8 cellular contexts compared by ENCODE assay signal in the genomic region with DNA sequence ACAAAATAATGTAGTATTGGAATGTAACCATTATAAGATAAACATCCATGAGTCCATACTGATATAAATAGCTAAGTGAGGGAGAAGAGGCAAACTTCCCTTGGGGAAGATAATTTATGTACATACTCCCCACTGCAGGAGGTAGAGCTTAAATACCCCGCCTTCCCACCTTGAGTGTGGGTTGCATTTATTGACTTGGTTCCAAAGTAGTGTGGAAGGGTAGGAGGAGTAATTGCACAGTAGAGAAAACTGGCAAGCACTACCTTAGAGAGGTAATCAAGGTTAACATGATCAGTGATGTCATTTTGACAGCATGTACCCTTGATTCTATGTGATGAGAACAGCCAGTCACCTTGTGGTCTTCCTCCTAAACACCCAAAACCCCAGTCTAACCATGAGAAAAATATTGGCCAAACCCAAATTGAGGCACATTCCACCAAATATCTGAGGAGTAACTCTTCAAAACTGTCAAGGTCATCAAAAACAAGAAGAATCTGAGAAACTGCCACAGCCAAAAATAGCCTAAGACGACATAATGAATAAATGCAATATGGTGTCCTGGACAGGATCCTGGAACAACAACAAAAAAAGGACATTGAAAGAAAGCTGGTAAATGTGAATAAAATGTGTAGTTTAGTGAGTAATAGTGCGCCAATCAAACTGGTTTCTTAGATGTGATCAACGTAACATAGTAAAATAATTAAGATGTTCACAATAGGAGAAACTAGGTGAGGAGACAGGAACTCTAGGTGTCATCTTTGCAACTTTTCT. TPM values are rescaled to one million over a fixed set of nuclear protein-coding genes. Genes with fewer than 3 reads are reported as not detected.
DNase-seq lines count a peak whose midpoint lies in the region; ATAC-seq and TF ChIP-seq lines count a peak whose summit lies in the region.

No MANE protein-coding gene starts in this region.

- H3K36me3 ChIP-seq in ACC112 (ENCODE audit: insufficient read depth, low read length) (no peaks in the 10 kb centered on the region), mammary epithelial cell (ENCODE audit: insufficient read depth, low read length) (no peaks in the 10 kb centered on the region), muscle layer of duodenum (ENCODE audit: control insufficient read depth in 1 of 2, insufficient read depth in 2 of 2, low read length in 2 of 2) (no peaks in the 10 kb centered on the region)

- 36% methylated on average over 4 of the region's 4 CpGs for WGBS in mammary epithelial cell (ENCODE audit: low coverage, missing lambda C conversion rate)

- BruUV-seq in mammary epithelial cell (replicated peaks; lab: Mats Ljungman, UMichigan) = no TSS peak

- intact Hi-C loops in mammary epithelial cell (cut with micrococcal nuclease) = no loop called here

- H3K27me3 ChIP-seq in ACC112 (ENCODE audit: insufficient read depth, low read length) (no peaks in the 10 kb centered on the region), mammary epithelial cell (ENCODE audit: insufficient read depth, low read length) (no peaks in the 10 kb centered on the region), muscle layer of duodenum (ENCODE audit: low read depth, low read length) (no peaks in the 10 kb centered on the region)

- H3K9ac ChIP-seq in mammary epithelial cell (ENCODE audit: insufficient read depth, low read length) = peak overlapping the region; percentile 75

- no peak for DNase-seq in mammary epithelial cell
- DNase-seq in mesenteric fat pad (ENCODE audit: low spot score) = no peak
- no peak for DNase-seq in inferior parietal cortex (ENCODE audit: extremely low spot score)
- no peak for DNase-seq in NCI-H1092 treated with DMSO at 0.1 percent for 48 hours (lab: John Stamatoyannopoulos, UW)

- in situ Hi-C loops in mammary epithelial cell (cut with MboI; ENCODE audit: low sequenced_read_pairs in 2 of 2) = no loop called here

- H3K4me2 ChIP-seq in mammary epithelial cell (ENCODE audit: insufficient read depth, low read depth, low read length) = peak overlapping the region; percentile 82

- H3K4me3 ChIP-seq in ACC112 (ENCODE audit: low read depth, low read length) (peak overlapping the region; percentile 92), mammary epithelial cell (replicated peaks in 1 of 3; ENCODE audit: insufficient read depth in 1 of 3, low read depth in 2 of 3, low read length in 3 of 3) (peak overlapping the region; percentile 73 to 94 (median 82)), muscle layer of duodenum (ENCODE audit: low read depth in 1 of 2, low read length in 2 of 2) (peak overlapping the region; percentile 76 to 93)

- TF ChIP-seq CTCF in mammary epithelial cell (conservative IDR thresholded peaks at IDR 0.05 in 1 of 2, IDR thresholded peaks at IDR 0.05 in 1 of 2; ENCODE audit: extremely low read depth in 1 of 2, insufficient read depth in 1 of 2, low read depth in 1 of 2, low read length in 2 of 2) = no peak

- H3K27ac ChIP-seq in ACC112 (ENCODE audit: low read depth, low read length) = peak overlapping the region; percentile 62; the same call in 1 of the 2 replicates
- H3K27ac ChIP-seq in mammary epithelial cell (ENCODE audit: insufficient read depth, low read depth, low read length) = peak overlapping the region; percentile 66
- H3K27ac ChIP-seq in muscle layer of duodenum (ENCODE audit: low read length) = peak overlapping the region; percentile 87

- no peaks in the 10 kb centered on the region for H4K20me1 ChIP-seq in mammary epithelial cell (ENCODE audit: insufficient read depth, low read length)

- no peaks in the 10 kb centered on the region for H3K9me3 ChIP-seq in mammary epithelial cell (replicated peaks; ENCODE audit: insufficient read depth, low read length)
- no peaks in the 10 kb centered on the region for H3K9me3 ChIP-seq in muscle layer of duodenum (ENCODE audit: control insufficient read depth in 1 of 2, low read length in 2 of 2)

- H2AFZ ChIP-seq in ACC112 (ENCODE audit: low read length, unreplicated experiment) (peak overlapping the region; percentile 98), mammary epithelial cell (ENCODE audit: low read depth, low read length) (peak overlapping the region; percentile 94)

- peak; percentile 1 for ATAC-seq in HG03520 (IDR thresholded peaks at IDR 0.05; ENCODE audit: unreplicated experiment)
- ATAC-seq in activated CD4-positive, CD25-positive, alpha-beta regulatory T cell treated with anti-CD3 and anti-CD28 coated beads, Interleukin-2, amount 50 U/mL, for 24 hours = no peak

- dilution Hi-C loops in mammary epithelial cell (cut with HindIII; ENCODE audit: low sequenced_read_pairs) = no loop called here

- peaks cover 32% of the 10 kb centered on the region for H3K79me2 ChIP-seq in ACC112 (ENCODE audit: control insufficient read depth, insufficient read depth, low read length, unreplicated experiment)
- peaks cover 39% of the 10 kb centered on the region for H3K79me2 ChIP-seq in mammary epithelial cell (ENCODE audit: insufficient read depth, low read length)

- H3K4me1 ChIP-seq in ACC112 (ENCODE audit: control insufficient read depth, insufficient read depth, low read length, unreplicated experiment) (peaks cover 17% of the 10 kb centered on the region), mammary epithelial cell (ENCODE audit: insufficient read depth, low read length) (peaks cover 14% of the 10 kb centered on the region), muscle layer of duodenum (ENCODE audit: control insufficient read depth in 1 of 2, insufficient read depth in 2 of 2, low read length in 2 of 2) (peaks cover 7 to 24% of the 10 kb centered on the region in 2 donors)

- CTCF ChIA-PET in mammary epithelial cell (lab: Charles Lee; ENCODE audit: low non-redundant PET) = no interaction called here

RNA-seq across cellular contexts. Expression of a gene that starts 0.8 kb away (rescaled TPM):
- total RNA-seq in mammary epithelial cell (10 to 100 TPM; 21.3 to 31.6 TPM), mesenteric fat pad (26.0 TPM)
- 25.0 TPM for polyA plus RNA-seq in mammary epithelial cell
- polyA minus RNA-seq in mammary epithelial cell = 25.3 TPM
